ENCODE assay signal across 8 cellular contexts in genomic region chr2:186589733-186590537, GRCh38. TPM values are rescaled to one million over a fixed set of nuclear protein-coding genes. Genes with fewer than 3 reads are reported as not detected.
DNase-seq lines count a peak whose midpoint lies in the region; ATAC-seq and TF ChIP-seq lines count a peak whose summit lies in the region.

Gene ITGAV (plus strand): TSS chr2:186590056. CDS start chr2:186590339, 283 bp downstream.

- H3K36me3 Mint-ChIP-seq in neural progenitor cell, result peaks cover 3% of the 10 kb centered on the region

- peaks cover 18% of the 10 kb centered on the region for H3K4me1 ChIP-seq in foreskin keratinocyte
- peaks cover 40% of the 10 kb centered on the region for H3K4me1 ChIP-seq in neural progenitor cell
- peaks cover 7% of the 10 kb centered on the region for H3K4me1 ChIP-seq in stomach smooth muscle (ENCODE audit: control insufficient read depth, insufficient read depth, low read length)

- peak within 1 kb of the TSS; percentile 51 for H3K9ac ChIP-seq in neural progenitor cell
- H3K9ac ChIP-seq in stomach smooth muscle (ENCODE audit: low read length in 2 of 2), result peak within 1 kb of the TSS; percentile 89 to 98

- H3K27me3 Mint-ChIP-seq in neural progenitor cell (ENCODE audit: insufficient read depth, low read depth), result peaks cover 6% of the 10 kb centered on the region

- H3K27me3 ChIP-seq in foreskin keratinocyte (no peaks in the 10 kb centered on the region), neural progenitor cell (no peaks in the 10 kb centered on the region), stomach smooth muscle (ENCODE audit: control insufficient read depth in 1 of 2, insufficient read depth in 2 of 2, low read length in 2 of 2) (no peaks in the 10 kb centered on the region)

- H3K27ac ChIP-seq in KOPT-K1 (ENCODE audit: low read depth, low read length, poor library complexity, severe bottlenecking), result peak within 1 kb of the TSS; percentile 30
- H3K27ac ChIP-seq in foreskin keratinocyte, result peak within 1 kb of the TSS; percentile 93
- H3K27ac ChIP-seq in neural progenitor cell, result peak within 1 kb of the TSS; percentile 86
- peak within 1 kb of the TSS; percentile 83 for H3K27ac ChIP-seq in stomach smooth muscle (ENCODE audit: low read length)

- peak within 1 kb of the TSS; percentile 91 for H3K4me3 Mint-ChIP-seq in neural progenitor cell

- DNase-seq in EL (peak; percentile 94), SHP77 treated with DMSO at 0.1 percent for 48 hours (lab: John Stamatoyannopoulos, UW) (peak; percentile 87), foreskin keratinocyte (peak; percentile 79 to 89), neural progenitor cell (ENCODE audit: low spot score) (peak; percentile 94)
- DNase-seq in activated gamma-delta T cell treated with anti-CD3 and anti-CD28 coated beads, Interleukin-2, amount 50 U/mL, for 16 hours (ENCODE audit: low read depth), result peak; percentile 65

- no peaks in the 10 kb centered on the region for H3K9me3 ChIP-seq in KOPT-K1 (ENCODE audit: insufficient read depth, low read length, poor library complexity, severe bottlenecking)
- H3K9me3 ChIP-seq in neural progenitor cell (ENCODE audit: low read depth), result no peaks in the 10 kb centered on the region
- H3K9me3 ChIP-seq in stomach smooth muscle (ENCODE audit: control insufficient read depth in 2 of 2, low read length in 2 of 2), result no peaks in the 10 kb centered on the region

- H3K36me3 ChIP-seq in KOPT-K1 (ENCODE audit: insufficient read depth, low read length) (no peaks in the 10 kb centered on the region), neural progenitor cell (no peaks in the 10 kb centered on the region), stomach smooth muscle (ENCODE audit: control insufficient read depth in 2 of 2, insufficient read depth in 2 of 2, low read length in 2 of 2) (no peaks in the 10 kb centered on the region)

- H3F3A ChIP-seq in neural progenitor cell (ENCODE audit: low read depth), result peaks cover 23% of the 10 kb centered on the region

- no peaks in the 10 kb centered on the region for H4K20me1 ChIP-seq in neural progenitor cell (ENCODE audit: low read depth)

- H3K4me2 ChIP-seq in neural progenitor cell, result peak within 1 kb of the TSS; percentile 93

- peaks cover 48% of the 10 kb centered on the region for H3K79me2 ChIP-seq in neural progenitor cell (ENCODE audit: low read depth)

- H3K27ac Mint-ChIP-seq in neural progenitor cell, result peak within 1 kb of the TSS; percentile 39

- TF ChIP-seq CTCF in foreskin keratinocyte (conservative IDR thresholded peaks at IDR 0.05) (no peak), neural progenitor cell (IDR thresholded peaks at IDR 0.05) (no peak)

- H3K4me1 Mint-ChIP-seq in neural progenitor cell, result peaks cover 33% of the 10 kb centered on the region

- peak; percentile 96 for ATAC-seq in GM21786 (IDR thresholded peaks at IDR 0.05; ENCODE audit: unreplicated experiment)
- peak; percentile 96 for ATAC-seq in foreskin keratinocyte

- H3K4me3 ChIP-seq in neural progenitor cell, result peak within 1 kb of the TSS; percentile 90
- H3K4me3 ChIP-seq in stomach smooth muscle (ENCODE audit: low read length in 2 of 2), result peak within 1 kb of the TSS; percentile 91 to 99

- no peaks in the 10 kb centered on the region for H3K9me3 Mint-ChIP-seq in neural progenitor cell

- H2AFZ ChIP-seq in neural progenitor cell (replicated peaks), result peak within 1 kb of the TSS; percentile 90

RNA-seq across cellular contexts. Expression of gene ITGAV, which starts in this region (rescaled TPM):
- total RNA-seq in foreskin keratinocyte (63.5 and 83.7 TPM in 2 replicates), neural progenitor cell (ENCODE audit: low replicate concordance) (58.7 and 72.8 TPM in 2 replicates)
- polyA plus RNA-seq in foreskin keratinocyte, result 11.6 and 13.2 TPM in 2 replicates

Comparison
In these comparisons a context has a peak if more than half of its experiments do, and no peak if none do; other contexts are left out.
1. Peak in every context shown above with its lines: DNase-seq, ATAC-seq, H3K4me3 ChIP-seq and H3K27ac ChIP-seq.
2. H3K27ac ChIP-seq: peak in every context shown above with its lines; median percentile 93 in foreskin keratinocyte; 86 in neural progenitor cell; 83 in stomach smooth muscle; 30 in KOPT-K1.